Comparison of ENCODE assay signal across 8 cellular contexts in the genomic region with DNA sequence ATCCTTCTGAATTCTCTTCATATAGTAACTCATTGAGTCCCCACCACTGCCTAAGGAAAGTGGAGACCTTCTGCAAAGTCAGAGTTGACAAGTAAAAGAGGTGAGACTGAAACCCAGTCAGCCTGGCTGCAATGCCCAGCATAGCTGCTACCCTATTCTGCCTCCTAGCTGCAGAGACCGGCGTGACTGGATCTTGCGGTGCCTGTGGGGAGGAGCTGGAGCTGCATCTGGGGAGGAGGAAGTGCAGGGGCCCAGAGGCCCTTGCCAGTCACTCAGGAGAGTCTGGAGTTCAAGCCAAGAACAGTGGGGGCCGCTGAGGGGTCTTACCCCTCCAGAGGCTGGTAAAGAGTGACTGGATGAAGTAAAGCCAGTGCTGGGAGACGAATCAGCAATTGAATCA. TPM values are rescaled to one million over a fixed set of nuclear protein-coding genes. Genes with fewer than 3 reads are reported as not detected.
DNase-seq lines count a peak whose midpoint lies in the region; ATAC-seq, FAIRE-seq and TF ChIP-seq lines count a peak whose summit lies in the region.

No MANE protein-coding gene starts in this region.

- TF ChIP-seq CTCF in epithelial cell of proximal tubule (conservative IDR thresholded peaks at IDR 0.05; ENCODE audit: low read depth, low read length) = peak; percentile 11

- FAIRE-seq in frontal cortex (lab: Jason Lieb, UNC) = no peak

- no peak overlapping the region for H3K4me3 ChIP-seq in epithelial cell of proximal tubule (ENCODE audit: low read depth, low read length)

- no peak for ATAC-seq in HG03108 (IDR thresholded peaks at IDR 0.05; ENCODE audit: unreplicated experiment)

- DNase-seq in SIG-M5 treated with dmso at 0.1 percent for 504 hours (lab: John Stamatoyannopoulos, UW; ENCODE audit: unreplicated experiment) (peak; percentile 15), SIG-M5 (lab: John Stamatoyannopoulos, UW) (no peak), NOMO-1 (lab: John Stamatoyannopoulos, UW; ENCODE audit: unreplicated experiment in 2 of 2) (peak; percentile 4 to 32), epithelial cell of proximal tubule (ENCODE audit: low read depth) (no peak), GM03348 (ENCODE audit: low spot score) (no peak), frontal cortex (ENCODE audit: low spot score in 2 of 2) (no peak)
- DNase-seq in stimulated activated CD4-positive, alpha-beta T cell treated with anti-CD3 and anti-CD28 coated beads, Interleukin-2, amount 100 ng/mL, for 4 hours (ENCODE audit: low read depth) = peak; percentile 4

RNA-seq across cellular contexts. Expression of a gene that starts 35.0 kb away (rescaled TPM):
- total RNA-seq in epithelial cell of proximal tubule = 0.22 and 0.69 TPM in 2 replicates
- 7.3 TPM for total RNA-seq in frontal cortex

Comparison
In these comparisons a context has a peak if more than half of its experiments do, and no peak if none do; other contexts are left out.
1. DNase-seq: peak in SIG-M5 treated with dmso at 0.1 percent for 504 hours (single experiment), NOMO-1 (2 of 2) and stimulated activated CD4-positive, alpha-beta T cell treated with anti-CD3 and anti-CD28 coated beads, Interleukin-2, amount 100 ng/mL, for 4 hours (single experiment); none in SIG-M5 (single experiment), epithelial cell of proximal tubule (single experiment), GM03348 (single experiment) and frontal cortex (0 of 2).